ENCODE assay signal across 17 cellular contexts in the genomic region with DNA sequence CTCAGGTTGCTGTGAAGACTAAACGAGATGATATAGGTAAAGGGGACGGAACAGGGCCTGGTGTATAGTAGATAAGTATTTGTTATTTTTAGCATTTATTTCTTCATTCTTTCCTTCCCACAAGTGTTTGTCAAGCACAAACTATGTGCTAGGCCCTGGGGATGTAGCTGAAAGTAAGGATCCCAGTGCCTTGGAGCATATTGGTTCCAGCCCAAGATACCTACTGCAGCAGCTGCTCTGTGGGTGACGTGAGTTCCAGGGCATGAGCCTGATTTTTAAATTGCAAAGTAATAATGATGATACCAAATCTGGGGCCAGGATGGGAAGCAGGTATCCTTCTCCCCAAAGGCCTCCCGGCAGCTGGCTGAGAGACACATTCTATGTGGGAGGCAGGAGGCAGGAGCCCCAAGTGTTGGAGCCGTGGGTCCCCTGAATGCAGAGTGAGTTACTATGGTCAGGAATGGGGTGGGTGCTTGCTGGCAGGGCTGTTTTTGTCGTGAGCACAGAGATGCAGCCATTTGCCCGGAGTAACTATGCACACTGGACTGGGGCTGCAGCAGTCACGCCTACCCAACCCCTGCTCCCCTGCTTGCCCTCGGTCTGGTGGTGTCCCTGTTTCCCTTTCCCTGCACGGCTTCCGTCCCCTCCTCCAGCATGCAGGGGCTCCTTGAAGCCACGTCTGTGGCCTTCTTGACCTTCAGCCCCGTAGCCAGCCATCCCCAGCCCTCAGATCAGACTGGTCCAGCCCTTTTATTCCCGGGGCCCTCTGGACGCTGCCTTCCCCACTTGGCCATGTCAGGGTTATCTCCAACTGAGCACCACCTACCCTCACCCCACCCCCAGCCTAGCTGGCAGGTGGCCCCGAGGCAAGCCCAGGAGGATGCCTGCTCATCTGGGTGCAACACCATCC. TPM values are rescaled to one million over a fixed set of nuclear protein-coding genes. Genes with fewer than 3 reads are reported as not detected.
DNase-seq lines count a peak whose midpoint lies in the region; ATAC-seq and TF ChIP-seq lines count a peak whose summit lies in the region.
"Had no signal": no experiment of that assay in that cellular context is flagged by ENCODE, and none has a peak within 500 bp of the region (broad histone marks: within the 10 kb centered on the region; RNA-seq: fewer than 3 reads in every experiment).

No MANE protein-coding gene starts in this region.

- TF ChIP-seq POLR2A in stomach (IDR thresholded peaks at IDR 0.05) = no peak

- no TSS peak for BruUV-seq in Panc1 (replicated peaks; lab: Mats Ljungman, UMichigan)

- H3K36me3 Mint-ChIP-seq in activated CD4-positive, alpha-beta T cell treated with anti-CD3 and anti-CD28 coated beads for 36 hours (ENCODE audit: low read depth) = no peaks in the 10 kb centered on the region

- H3K27ac ChIP-seq in Panc1 (ENCODE audit: low read length) = peak overlapping the region; percentile 92
- no peak overlapping the region for H3K27ac ChIP-seq in stomach
- H3K27ac ChIP-seq: dorsolateral prefrontal cortex had no signal

- no peak overlapping the region for H3K27ac Mint-ChIP-seq in activated CD4-positive, alpha-beta T cell treated with anti-CD3 and anti-CD28 coated beads for 36 hours
- H3K27ac Mint-ChIP-seq: activated naive CD4-positive, alpha-beta T cell treated with anti-CD3 and anti-CD28 coated beads for 36 hours had no signal

- DNase-seq in activated CD4-positive, alpha-beta T cell treated with anti-CD3 and anti-CD28 coated beads for 36 hours = peak; percentile 2
- no peak for DNase-seq in activated CD4-positive, alpha-beta T cell treated with anti-CD3 and anti-CD28 coated beads for 4 hours
- DNase-seq in Panc1 (ENCODE audit: low read depth, low spot score) = no peak
- DNase-seq in fibroblast of the aortic adventitia (ENCODE audit: low read depth) = peak; percentile 4
- peak; percentile 16 for DNase-seq in stomach
- DNase-seq in OCI-M2 (lab: John Stamatoyannopoulos, UW; ENCODE audit: unreplicated experiment) = no peak
- DNase-seq: activated naive CD4-positive, alpha-beta T cell treated with anti-CD3 and anti-CD28 coated beads for 36 hours; glutamatergic neuron; NCI-H524; stimulated activated CD4-positive, alpha-beta T cell treated with anti-CD3 and anti-CD28 coated beads, Interleukin-4, amount 100 ng/mL, for 24 hours; stimulated activated naive CD8-positive, alpha-beta T cell treated with anti-CD3 and anti-CD28 coated beads, Interleukin-15, amount 100 ng/mL, for 72 hours had no signal

- in situ Hi-C loops in Panc1 (cut with HindIII; ENCODE audit: low pct_unique_long_range_greater_than_20kb, low sequenced_read_pairs) = no loop called here

- no peak for ATAC-seq in activated CD4-positive, alpha-beta T cell treated with anti-CD3 and anti-CD28 coated beads for 36 hours
- ATAC-seq in Panc1 (peak; percentile 46), GM21367 (IDR thresholded peaks at IDR 0.05; ENCODE audit: unreplicated experiment) (no peak), HG02885 (IDR thresholded peaks at IDR 0.05; ENCODE audit: poor library complexity, unreplicated experiment) (no peak)
- ATAC-seq: activated CD4-positive, CD25-positive, alpha-beta regulatory T cell treated with anti-CD3 and anti-CD28 coated beads, Interleukin-2, amount 50 U/mL, for 24 hours; stimulated activated naive CD8-positive, alpha-beta T cell treated with anti-CD3 and anti-CD28 coated beads, Interleukin-15, amount 100 ng/mL, for 72 hours had no signal

- TF ChIP-seq EP300 in stomach (IDR thresholded peaks at IDR 0.05) = no peak

- no peak for TF ChIP-seq CTCF in Panc1 (IDR thresholded peaks at IDR 0.05)
- no peak for TF ChIP-seq CTCF in fibroblast of the aortic adventitia (IDR thresholded peaks at IDR 0.05; ENCODE audit: insufficient read depth, low read length)
- no peak for TF ChIP-seq CTCF in stomach (IDR thresholded peaks at IDR 0.05)

- H3K9me3 Mint-ChIP-seq in activated CD4-positive, alpha-beta T cell treated with anti-CD3 and anti-CD28 coated beads for 36 hours (ENCODE audit: low read depth) = no peaks in the 10 kb centered on the region
- H3K9me3 Mint-ChIP-seq: activated naive CD4-positive, alpha-beta T cell treated with anti-CD3 and anti-CD28 coated beads for 36 hours; stimulated activated naive CD8-positive, alpha-beta T cell treated with anti-CD3 and anti-CD28 coated beads, Interleukin-15, amount 100 ng/mL, for 72 hours had no signal

- 64 to 76% (median 66%) methylated on average over 15 to 16 of the region's 16 CpGs for WGBS in stomach, 5 donors

- CTCF ChIA-PET in activated CD4-positive, alpha-beta T cell treated with anti-CD3 and anti-CD28 coated beads for 36 hours (lab: Charles Lee) = no interaction called here
- CTCF ChIA-PET in Panc1 (lab: Charles Lee) = interaction anchor here (0.7 kb wide), 1 partner anchor 38 kb away, joined by 3 read pairs; no protein-coding TSS in a partner anchor

- H3K9me3 ChIP-seq in Panc1 (ENCODE audit: control insufficient read depth, insufficient read depth, low read depth, low read length) (no peaks in the 10 kb centered on the region), stomach (peaks cover 0 to under 1% (median 0%) of the 10 kb centered on the region in 4 donors)

- H3K4me3 ChIP-seq in Panc1 (ENCODE audit: low read depth in 2 of 2, low read length in 2 of 2) (peak overlapping the region in 1 of 2 experiments; percentile 11; a peak in 1 of 4 replicates), fibroblast of the aortic adventitia (ENCODE audit: low read depth, low read length) (no peak overlapping the region), stomach (no peak overlapping the region)
- H3K4me3 ChIP-seq: dorsolateral prefrontal cortex, lung had no signal

- no peaks in the 10 kb centered on the region for H3K4me1 Mint-ChIP-seq in activated CD4-positive, alpha-beta T cell treated with anti-CD3 and anti-CD28 coated beads for 36 hours
- H3K4me1 Mint-ChIP-seq: stimulated activated naive CD8-positive, alpha-beta T cell treated with anti-CD3 and anti-CD28 coated beads, Interleukin-15, amount 100 ng/mL, for 72 hours had no signal

- intact Hi-C loops in activated CD4-positive, alpha-beta T cell treated with anti-CD3 and anti-CD28 coated beads for 36 hours (cut with DNase I, micrococcal nuclease) = no loop called here
- intact Hi-C loops in Panc1 (cut with micrococcal nuclease; ENCODE audit: unreplicated experiment) (no loop called here), stomach (cut with DNase I; ENCODE audit: low total_unique reads) (no loop called here)

- H3K4me1 ChIP-seq in Panc1 (ENCODE audit: control insufficient read depth, insufficient read depth, low read length) (peaks cover 50% of the 10 kb centered on the region), stomach (peaks cover 0 to 12% (median 4%) of the 10 kb centered on the region in 4 donors)

- POLR2A ChIA-PET in activated CD4-positive, alpha-beta T cell treated with anti-CD3 and anti-CD28 coated beads for 36 hours (lab: Charles Lee) = no interaction called here
- POLR2A ChIA-PET in Panc1 (lab: Charles Lee) = no interaction called here

- H3K4me3 Mint-ChIP-seq in activated CD4-positive, alpha-beta T cell treated with anti-CD3 and anti-CD28 coated beads for 36 hours = no peak overlapping the region
- H3K4me3 Mint-ChIP-seq: activated naive CD4-positive, alpha-beta T cell treated with anti-CD3 and anti-CD28 coated beads for 36 hours; stimulated activated naive CD8-positive, alpha-beta T cell treated with anti-CD3 and anti-CD28 coated beads, Interleukin-15, amount 100 ng/mL, for 72 hours had no signal

- H3K27me3 Mint-ChIP-seq in activated CD4-positive, alpha-beta T cell treated with anti-CD3 and anti-CD28 coated beads for 36 hours = peaks cover 5% of the 10 kb centered on the region

- H3K27me3 ChIP-seq in Panc1 (ENCODE audit: control insufficient read depth, insufficient read depth, low read length) (no peaks in the 10 kb centered on the region), stomach (peaks cover 0 to 40% (median 4%) of the 10 kb centered on the region in 3 donors)

- H3K36me3 ChIP-seq in Panc1 (ENCODE audit: control insufficient read depth, insufficient read depth, low read length) = no peaks in the 10 kb centered on the region
- H3K36me3 ChIP-seq in stomach = no peaks in the 10 kb centered on the region

RNA-seq across cellular contexts. Expression of gene INHBB, which starts 52.4 kb away (rescaled TPM):
- not detected for total RNA-seq in activated CD4-positive, alpha-beta T cell treated with anti-CD3 and anti-CD28 coated beads for 36 hours
- total RNA-seq in Panc1 (2021; ENCODE audit: unreplicated experiment) (38.2 TPM), fibroblast of the aortic adventitia (ENCODE audit: low replicate concordance) (not detected in 2 replicates), stomach (1 to 10 TPM in 2 of 5 donors, under 1 TPM in 2, not detected in 1; 0.37 to 7.2 (median 1.5) TPM)
- polyA plus RNA-seq in Panc1 (2012; ENCODE audit: insufficient read length) = 36.3 TPM
- polyA plus RNA-seq in stomach = 1 to 10 TPM in 1 of 3 donors, under 1 TPM in 2; 0.37 to 1.9 (median 0.61) TPM
- total RNA-seq: activated naive CD4-positive, alpha-beta T cell treated with anti-CD3 and anti-CD28 coated beads for 36 hours; progenitor cell of endocrine pancreas had no signal

Comparison
In these comparisons a context has a peak if more than half of its experiments do, and no peak if none do; other contexts are left out.
1. DNase-seq: peak in activated CD4-positive, alpha-beta T cell treated with anti-CD3 and anti-CD28 coated beads for 36 hours (single experiment), fibroblast of the aortic adventitia (single experiment) and stomach (single experiment); none in activated CD4-positive, alpha-beta T cell treated with anti-CD3 and anti-CD28 coated beads for 4 hours (0 of 2), Panc1 (single experiment) and OCI-M2 (single experiment).